ENCODE assay signal across 32 cellular contexts in the genomic region with DNA sequence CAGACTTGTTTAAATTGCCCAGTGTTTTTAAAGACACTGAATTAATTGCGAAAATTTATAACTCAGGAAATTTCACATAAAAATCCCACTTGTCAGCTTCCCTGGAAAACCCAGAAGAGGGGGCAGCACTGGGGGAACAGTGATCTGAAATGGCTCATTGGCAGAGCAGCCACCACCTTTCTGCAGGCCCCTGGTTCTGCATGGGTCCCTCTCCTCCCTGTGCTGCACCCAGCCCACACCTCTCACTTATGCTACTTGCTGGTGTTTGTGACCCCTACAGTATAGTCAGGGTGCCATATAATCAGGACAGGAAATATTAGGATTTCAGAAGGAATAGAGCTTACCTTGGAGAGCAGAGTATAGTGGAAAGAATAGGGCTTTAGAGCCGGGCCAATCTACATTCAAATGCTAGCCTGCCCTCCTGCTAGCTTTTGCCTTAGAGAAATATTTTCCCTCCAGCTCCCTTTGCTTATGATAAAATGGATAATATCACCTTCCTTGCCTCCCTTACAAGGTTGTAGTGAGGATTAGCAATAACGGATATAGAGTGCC.
"Had no signal": no experiment of that assay in that cellular context is flagged by ENCODE, and none has a peak within 500 bp of the region (broad histone marks: within the 10 kb centered on the region; RNA-seq: fewer than 3 reads in every experiment).

No MANE protein-coding gene starts in this region.

- ATAC-seq: activated CD4-positive, alpha-beta T cell treated with anti-CD3 and anti-CD28 coated beads for 36 hours; activated CD8-positive, alpha-beta memory T cell treated with anti-CD3 and anti-CD28 coated beads, Interleukin-2, amount 10 ng/mL, durations not matched to agents 7 days and 5 days; activated CD8-positive, alpha-beta T cell treated with anti-CD3 and anti-CD28 coated beads, Interleukin-2, amount 10 ng/mL, durations not matched to agents 7 days and 5 days; activated T-helper 17 cell treated with anti-CD3 and anti-CD28 coated beads, Interleukin-2, amount 50 U/mL, for 72 hours; effector memory CD8-positive, alpha-beta T cell; gastroesophageal sphincter; heart right ventricle; T-cell had no signal

- H3K4me3 Mint-ChIP-seq: activated CD4-positive, alpha-beta memory T cell treated with anti-CD3 and anti-CD28 coated beads for 36 hours; activated CD4-positive, alpha-beta T cell treated with anti-CD3 and anti-CD28 coated beads for 36 hours; activated CD4-positive, alpha-beta T cell treated with anti-CD3 and anti-CD28 coated beads, Interleukin-2, amount 10 ng/mL, durations not matched to agents 24 days and 14 days; activated CD8-positive, alpha-beta memory T cell treated with anti-CD3 and anti-CD28 coated beads, Interleukin-2, amount 10 ng/mL, durations not matched to agents 7 days and 5 days; activated CD8-positive, alpha-beta T cell treated with anti-CD3 and anti-CD28 coated beads, Interleukin-2, amount 10 ng/mL, durations not matched to agents 7 days and 5 days; activated naive CD8-positive, alpha-beta T cell; activated T-cell treated with anti-CD3 and anti-CD28 coated beads, Interleukin-2, amount 50 U/mL, for 24 hours; activated T-helper 17 cell treated with anti-CD3 and anti-CD28 coated beads, Interleukin-2, amount 50 U/mL, for 72 hours; central memory CD8-positive, alpha-beta T cell; dendritic cell treated with granulocyte-macrophage colony-stimulating factor and Interleukin-4, amounts not matched to agents 40 ng/mL and 50 ng/mL, for 4 days; effector memory CD8-positive, alpha-beta T cell; T-cell; T-helper 1 cell treated with Interleukin-12 subunit alpha and Interleukin-12 subunit beta and Interleukin-4 antibody, amounts not matched to agents 30 μg/mL and 1 μg/mL, for 36 hours; T-helper 2 cell treated with Interferon-gamma antibody and Interleukin-4, amounts not matched to agents 5 μg/mL and 100 μg/mL, for 36 hours had no signal

- H3K27ac ChIP-seq: brain microvascular endothelial cell, coronary artery, dorsolateral prefrontal cortex, esophagus squamous epithelium, gastroesophageal sphincter, heart right ventricle, WERI-Rb-1 had no signal

- H3K27ac Mint-ChIP-seq: activated CD4-positive, alpha-beta memory T cell treated with anti-CD3 and anti-CD28 coated beads for 36 hours; activated CD4-positive, alpha-beta T cell treated with anti-CD3 and anti-CD28 coated beads for 36 hours; activated CD4-positive, alpha-beta T cell treated with anti-CD3 and anti-CD28 coated beads, Interleukin-2, amount 10 ng/mL, durations not matched to agents 24 days and 14 days; activated CD8-positive, alpha-beta memory T cell treated with anti-CD3 and anti-CD28 coated beads, Interleukin-2, amount 10 ng/mL, durations not matched to agents 7 days and 5 days; activated CD8-positive, alpha-beta T cell treated with anti-CD3 and anti-CD28 coated beads, Interleukin-2, amount 10 ng/mL, durations not matched to agents 7 days and 5 days; activated naive CD8-positive, alpha-beta T cell; activated T-cell treated with anti-CD3 and anti-CD28 coated beads, Interleukin-2, amount 50 U/mL, for 24 hours; activated T-helper 17 cell treated with anti-CD3 and anti-CD28 coated beads, Interleukin-2, amount 50 U/mL, for 72 hours; dendritic cell treated with granulocyte-macrophage colony-stimulating factor and Interleukin-4, amounts not matched to agents 40 ng/mL and 50 ng/mL, for 4 days; T-cell; T-helper 1 cell treated with Interleukin-12 subunit alpha and Interleukin-12 subunit beta and Interleukin-4 antibody, amounts not matched to agents 30 μg/mL and 1 μg/mL, for 36 hours; T-helper 2 cell treated with Interferon-gamma antibody and Interleukin-4, amounts not matched to agents 5 μg/mL and 100 μg/mL, for 36 hours had no signal

- H3K4me1 Mint-ChIP-seq: activated CD4-positive, alpha-beta T cell treated with anti-CD3 and anti-CD28 coated beads for 36 hours; activated CD4-positive, alpha-beta T cell treated with anti-CD3 and anti-CD28 coated beads, Interleukin-2, amount 10 ng/mL, durations not matched to agents 24 days and 14 days; activated T-helper 17 cell treated with anti-CD3 and anti-CD28 coated beads, Interleukin-2, amount 50 U/mL, for 72 hours had no signal

- H3K9me3 ChIP-seq: esophagus squamous epithelium, gastroesophageal sphincter, heart right ventricle had no signal

- H3K27me3 Mint-ChIP-seq: activated CD4-positive, alpha-beta memory T cell treated with anti-CD3 and anti-CD28 coated beads for 36 hours; activated CD4-positive, alpha-beta T cell treated with anti-CD3 and anti-CD28 coated beads for 36 hours; activated CD4-positive, alpha-beta T cell treated with anti-CD3 and anti-CD28 coated beads, Interleukin-2, amount 10 ng/mL, durations not matched to agents 24 days and 14 days; activated CD8-positive, alpha-beta memory T cell treated with anti-CD3 and anti-CD28 coated beads, Interleukin-2, amount 10 ng/mL, durations not matched to agents 7 days and 5 days; activated naive CD8-positive, alpha-beta T cell; activated T-cell treated with anti-CD3 and anti-CD28 coated beads, Interleukin-2, amount 50 U/mL, for 24 hours; activated T-helper 17 cell treated with anti-CD3 and anti-CD28 coated beads, Interleukin-2, amount 50 U/mL, for 72 hours; central memory CD8-positive, alpha-beta T cell; dendritic cell treated with granulocyte-macrophage colony-stimulating factor and Interleukin-4, amounts not matched to agents 40 ng/mL and 50 ng/mL, for 4 days; effector memory CD8-positive, alpha-beta T cell; T-cell had no signal

- H3K36me3 ChIP-seq: brain microvascular endothelial cell had no signal

- H3K9me3 Mint-ChIP-seq: activated CD4-positive, alpha-beta memory T cell treated with anti-CD3 and anti-CD28 coated beads for 36 hours; activated CD4-positive, alpha-beta T cell treated with anti-CD3 and anti-CD28 coated beads, Interleukin-2, amount 10 ng/mL, durations not matched to agents 24 days and 14 days; activated T-cell treated with anti-CD3 and anti-CD28 coated beads, Interleukin-2, amount 50 U/mL, for 24 hours; activated T-helper 17 cell treated with anti-CD3 and anti-CD28 coated beads, Interleukin-2, amount 50 U/mL, for 72 hours; central memory CD8-positive, alpha-beta T cell; dendritic cell treated with granulocyte-macrophage colony-stimulating factor and Interleukin-4, amounts not matched to agents 40 ng/mL and 50 ng/mL, for 4 days; effector memory CD8-positive, alpha-beta T cell; T-cell; T-helper 1 cell treated with Interleukin-12 subunit alpha and Interleukin-12 subunit beta and Interleukin-4 antibody, amounts not matched to agents 30 μg/mL and 1 μg/mL, for 36 hours; T-helper 2 cell treated with Interferon-gamma antibody and Interleukin-4, amounts not matched to agents 5 μg/mL and 100 μg/mL, for 36 hours had no signal

- H3K27me3 ChIP-seq: brain microvascular endothelial cell, dorsolateral prefrontal cortex, esophagus squamous epithelium, gastroesophageal sphincter, heart right ventricle had no signal

- H3K4me3 ChIP-seq: coronary artery, dorsolateral prefrontal cortex, esophagus squamous epithelium, gastroesophageal sphincter, heart right ventricle had no signal

- DNase-seq: activated CD4-positive, alpha-beta memory T cell treated with anti-CD3 and anti-CD28 coated beads for 36 hours; activated CD4-positive, alpha-beta T cell treated with anti-CD3 and anti-CD28 coated beads for 36 hours; activated CD4-positive, alpha-beta T cell treated with anti-CD3 and anti-CD28 coated beads, Interleukin-2, amount 10 ng/mL, durations not matched to agents 24 days and 14 days; activated CD4-positive, CD25-positive, alpha-beta regulatory T cell; activated CD4-positive, CD25-positive, alpha-beta regulatory T cell treated with anti-CD3 and anti-CD28 coated beads, Interleukin-2, amount 50 U/mL, for 72 hours; activated CD8-positive, alpha-beta memory T cell treated with anti-CD3 and anti-CD28 coated beads, Interleukin-2, amount 10 ng/mL, durations not matched to agents 7 days and 5 days; activated CD8-positive, alpha-beta memory T cell treated with anti-CD3 and anti-CD28 coated beads, Interleukin-2, amount 50 U/mL, for 4 hours; activated CD8-positive, alpha-beta T cell treated with anti-CD3 and anti-CD28 coated beads, Interleukin-2, amount 10 ng/mL, durations not matched to agents 7 days and 5 days; activated effector memory CD4-positive, alpha-beta T cell treated with Interleukin-2 at 50 U/mL for 16 hours; activated gamma-delta T cell treated with Interleukin-2 at 50 U/mL for 16 hours; activated naive CD4-positive, alpha-beta T cell treated with anti-CD3 and anti-CD28 coated beads, Interleukin-2, amount 50 U/mL, for 16 hours; activated naive CD4-positive, alpha-beta T cell treated with Interleukin-2 at 50 U/mL for 16 hours; activated T-cell treated with anti-CD3 and anti-CD28 coated beads, Interleukin-2, amount 50 U/mL, for 24 hours; amniotic stem cell; anterior cingulate cortex; brain microvascular endothelial cell; dorsolateral prefrontal cortex; effector memory CD8-positive, alpha-beta T cell; esophagus squamous epithelium; foreskin melanocyte; heart right ventricle; T-cell; T1000; WERI-Rb-1 had no signal
